Comparison of ENCODE assay signal across 4 cellular contexts in genomic region chr22:36201025-36201424, GRCh38. TPM values are rescaled to one million over a fixed set of nuclear protein-coding genes. Genes with fewer than 3 reads are reported as not detected.
"Had no signal": no experiment of that assay in that cellular context is flagged by ENCODE, and none has a peak within 500 bp of the region (broad histone marks: within the 10 kb centered on the region; RNA-seq: fewer than 3 reads in every experiment).

No MANE protein-coding gene starts in this region.

RNA-seq across cellular contexts. Expression of gene APOL4, which starts 0.6 kb away (rescaled TPM):
- total RNA-seq: chondrocyte; naive thymus-derived CD8-positive, alpha-beta T cell had no signal
- polyA plus RNA-seq: cardiac muscle cell; naive thymus-derived CD8-positive, alpha-beta T cell; smooth muscle cell had no signal

RNA-seq across cellular contexts. Expression of gene APOL3, which starts 40.5 kb away (rescaled TPM):
- total RNA-seq: cardiac muscle cell had no signal
- polyA plus RNA-seq: cardiac muscle cell had no signal

RNA-seq across cellular contexts. Expression of gene APOL1, which starts 51.9 kb away (rescaled TPM):
- total RNA-seq: cardiac muscle cell, smooth muscle cell had no signal
